Comparison of ENCODE assay signal across 27 cellular contexts in genomic region chr2:88310787-88311186, GRCh38.
"Had no signal": no experiment of that assay in that cellular context is flagged by ENCODE, and none has a peak within 500 bp of the region (broad histone marks: within the 10 kb centered on the region; RNA-seq: fewer than 3 reads in every experiment).

No MANE protein-coding gene starts in this region.

- H3K4me3 ChIP-seq: colonic mucosa, coronary artery, dorsolateral prefrontal cortex, esophagus muscularis mucosa, esophagus squamous epithelium, gastrocnemius medialis, gastroesophageal sphincter, heart left ventricle, heart right ventricle had no signal

- FAIRE-seq: colon, endometrium, endothelial cell of umbilical vein had no signal

- H3K9me3 ChIP-seq: colonic mucosa, gastrocnemius medialis had no signal

- DNase-seq: colonic mucosa; cortex of kidney; dermis blood vessel endothelial cell; dorsolateral prefrontal cortex; effector CD4-positive, alpha-beta T cell; effector CD8-positive, alpha-beta T cell; effector memory CD4-positive, alpha-beta T cell; effector memory CD8-positive, alpha-beta T cell; endodermal cell; erythroblast; esophagus squamous epithelium; foreskin fibroblast; foreskin keratinocyte; foreskin melanocyte; gastrocnemius medialis; glutamatergic neuron; head of caudate nucleus; heart left ventricle; heart right ventricle had no signal

- H3K4me1 ChIP-seq: colonic mucosa, esophagus muscularis mucosa, esophagus squamous epithelium, gastrocnemius medialis, gastroesophageal sphincter, heart left ventricle, heart right ventricle had no signal

- H3K36me3 ChIP-seq: colonic mucosa, esophagus muscularis mucosa, esophagus squamous epithelium, gastrocnemius medialis, gastroesophageal sphincter, heart left ventricle, heart right ventricle had no signal

- H3K27me3 ChIP-seq: colonic mucosa, dorsolateral prefrontal cortex, esophagus muscularis mucosa, foreskin keratinocyte, gastrocnemius medialis, gastroesophageal sphincter, heart left ventricle, heart right ventricle had no signal

- ATAC-seq: effector memory CD8-positive, alpha-beta T cell; esophagus mucosa; foreskin keratinocyte; gastrocnemius medialis; gastroesophageal sphincter; heart left ventricle; heart right ventricle had no signal

- H3K27ac ChIP-seq: colonic mucosa, coronary artery, dorsolateral prefrontal cortex, epithelial cell of prostate, esophagus muscularis mucosa, esophagus squamous epithelium, foreskin keratinocyte, gastrocnemius medialis, gastroesophageal sphincter, heart left ventricle, heart right ventricle had no signal
